In the genomic region with DNA sequence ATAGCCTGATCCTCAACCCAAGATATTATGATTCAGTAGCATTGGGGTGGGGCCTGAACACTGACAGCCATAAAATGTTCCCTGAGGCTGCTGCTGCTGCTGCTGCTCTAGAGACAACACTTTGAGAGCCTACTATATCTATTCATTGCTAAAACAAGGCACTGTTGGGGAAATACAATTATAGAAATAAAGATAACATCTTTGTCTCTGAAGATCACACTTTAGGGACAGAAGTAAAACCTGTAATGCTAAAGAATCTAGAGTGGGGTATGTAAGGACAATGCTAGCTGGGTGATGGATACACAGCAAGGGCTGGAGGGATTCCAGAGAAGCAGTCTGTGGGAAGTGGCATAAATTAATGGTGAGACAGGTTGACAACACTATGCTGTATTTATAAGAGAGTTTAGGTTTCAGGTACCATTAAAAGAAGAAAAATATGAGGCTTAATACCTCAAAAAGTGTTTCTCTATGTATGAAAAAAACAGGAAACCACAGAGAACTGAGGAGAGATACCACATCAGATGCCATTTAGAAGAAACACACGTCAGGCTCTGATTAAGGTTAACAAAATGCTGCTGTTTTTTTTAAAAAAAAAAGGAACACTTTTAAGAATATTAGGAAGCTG, we compare ENCODE assay signal across 9 cellular contexts.
DNase-seq lines count a peak whose midpoint lies in the region; ATAC-seq and TF ChIP-seq lines count a peak whose summit lies in the region.
"Had no signal": no experiment of that assay in that cellular context is flagged by ENCODE, and none has a peak within 500 bp of the region (broad histone marks: within the 10 kb centered on the region; RNA-seq: fewer than 3 reads in every experiment).

No MANE protein-coding gene starts in this region.

- H3K36me3 Mint-ChIP-seq in activated naive CD8-positive, alpha-beta T cell = peaks cover 24% of the 10 kb centered on the region

- H3K4me3 ChIP-seq in osteoblast (ENCODE audit: insufficient read depth, low read length) = no peak overlapping the region

- no peak for TF ChIP-seq CTCF in osteoblast (IDR thresholded peaks at IDR 0.05; ENCODE audit: extremely low read depth, low read depth, low read length)

- H3K4me2 ChIP-seq in osteoblast (ENCODE audit: insufficient read depth, low read length) = peak overlapping the region; percentile 5

- H3K27me3 Mint-ChIP-seq in activated naive CD8-positive, alpha-beta T cell = no peaks in the 10 kb centered on the region

- H2AFZ ChIP-seq in osteoblast (ENCODE audit: low read length) = no peak overlapping the region

- no peaks in the 10 kb centered on the region for H3K9me3 ChIP-seq in osteoblast (ENCODE audit: low read depth, low read length)

- H3K4me1 ChIP-seq in osteoblast (ENCODE audit: insufficient read depth, low read length) = peaks cover 33% of the 10 kb centered on the region

- H3K9me3 Mint-ChIP-seq in activated naive CD8-positive, alpha-beta T cell (ENCODE audit: low read depth) = peaks cover 4% of the 10 kb centered on the region

- H3K36me3 ChIP-seq in osteoblast (ENCODE audit: insufficient read depth, low read length) = peaks cover 17% of the 10 kb centered on the region

- peak overlapping the region; percentile 85 for H3K4me3 Mint-ChIP-seq in activated naive CD8-positive, alpha-beta T cell

- peaks cover 88% of the 10 kb centered on the region for H3K79me2 ChIP-seq in osteoblast (ENCODE audit: insufficient read depth, low read length)

- H4K20me1 ChIP-seq in osteoblast (ENCODE audit: insufficient read depth, low read length) = peaks cover 10% of the 10 kb centered on the region

- H3K27me3 ChIP-seq in osteoblast (ENCODE audit: insufficient read depth, low read length) = no peaks in the 10 kb centered on the region

- H3K27ac Mint-ChIP-seq in activated naive CD8-positive, alpha-beta T cell = peak overlapping the region; percentile 99

- peak overlapping the region; percentile 31 for H3K27ac ChIP-seq in osteoblast (ENCODE audit: low read depth, low read length)
- H3K27ac ChIP-seq: C4-2B had no signal

- DNase-seq in activated CD4-positive, CD25-positive, alpha-beta regulatory T cell treated with anti-CD3 and anti-CD28 coated beads, Interleukin-2, amount 50 U/mL, for 72 hours = no peak
- DNase-seq in KG1 (lab: John Stamatoyannopoulos, UW) = peak; percentile 29
- no peak for DNase-seq in osteoblast (ENCODE audit: insufficient read length, low spot score, missing footprints)
- no peak for DNase-seq in NCI-H345 treated with DMSO at 0.1 percent for 48 hours (lab: John Stamatoyannopoulos, UW; ENCODE audit: unreplicated experiment)
- DNase-seq in NCI-H1694 (lab: John Stamatoyannopoulos, UW) = no peak

- peak; percentile 75 to 86 for ATAC-seq in activated CD4-positive, CD25-positive, alpha-beta regulatory T cell treated with anti-CD3 and anti-CD28 coated beads, Interleukin-2, amount 50 U/mL, for 24 hours
- no peak for ATAC-seq in GM19324 (IDR thresholded peaks at IDR 0.05; ENCODE audit: low FRiP score, unreplicated experiment)

- peaks cover 92% of the 10 kb centered on the region for H3K4me1 Mint-ChIP-seq in activated naive CD8-positive, alpha-beta T cell (ENCODE audit: low read depth)
